ENCODE assay signal across 1 cellular context in the genomic region with DNA sequence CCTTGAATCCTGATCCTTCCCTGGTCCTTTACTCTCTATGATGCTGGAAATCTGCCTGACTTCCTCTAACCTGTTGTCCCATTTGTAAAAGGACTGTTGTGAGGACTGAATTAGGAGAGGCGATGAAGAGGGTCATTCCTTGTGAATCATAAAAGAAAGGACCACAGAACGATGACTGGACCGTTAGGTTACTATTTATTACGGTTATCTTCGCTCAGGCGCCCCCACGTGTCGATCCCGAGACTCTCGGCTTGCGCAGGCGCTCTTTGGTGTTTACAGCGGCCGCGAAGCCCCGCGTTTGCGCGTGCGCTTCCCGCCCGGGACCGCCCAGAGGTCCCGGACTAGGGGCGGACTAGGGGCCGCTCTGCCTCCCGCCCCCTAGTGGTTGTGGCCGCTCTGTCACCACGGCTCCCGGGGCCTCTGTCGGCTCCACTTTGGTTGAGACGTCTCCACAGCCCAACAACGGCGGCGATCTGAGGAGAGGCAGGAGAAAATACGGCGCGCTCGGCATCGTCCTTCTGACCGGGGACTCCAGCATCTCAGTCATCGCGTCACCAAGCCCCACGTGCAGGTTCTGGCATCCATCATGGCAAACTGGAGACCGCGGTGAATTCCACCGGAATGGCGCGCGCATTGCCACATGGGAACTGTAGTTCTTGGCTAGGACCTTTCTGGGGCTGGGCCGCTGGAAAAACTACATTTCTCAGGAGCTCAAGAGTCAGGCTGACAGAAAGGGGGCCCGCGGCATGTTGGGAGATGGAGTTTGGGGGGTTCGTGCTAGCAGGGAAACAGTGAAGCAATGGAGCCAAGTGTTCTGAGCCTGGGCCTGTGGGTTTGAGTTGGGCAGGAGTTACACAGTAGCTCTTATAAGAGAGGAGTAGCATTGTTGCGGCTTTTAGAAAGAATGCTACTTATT.
TF ChIP-seq lines count a peak whose summit lies in the region.

A gene with protein sequence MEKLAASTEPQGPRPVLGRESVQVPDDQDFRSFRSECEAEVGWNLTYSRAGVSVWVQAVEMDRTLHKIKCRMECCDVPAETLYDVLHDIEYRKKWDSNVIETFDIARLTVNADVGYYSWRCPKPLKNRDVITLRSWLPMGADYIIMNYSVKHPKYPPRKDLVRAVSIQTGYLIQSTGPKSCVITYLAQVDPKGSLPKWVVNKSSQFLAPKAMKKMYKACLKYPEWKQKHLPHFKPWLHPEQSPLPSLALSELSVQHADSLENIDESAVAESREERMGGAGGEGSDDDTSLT (minus strand): TSS at position 596 of the 916 bp plus-strand sequence. CDS start 12,866 bp downstream, outside the sequence.

TF ChIP-seq in H1, 55 proteins besides CTCF, POLR2A, EP300 and RAD21 (continues in another document):
- TF ChIP-seq KDM1A (IDR thresholded peaks at IDR 0.05; ENCODE audit: borderline replicate concordance, low read length) (peak; percentile 96), CBX8 (IDR thresholded peaks at IDR 0.05; ENCODE audit: borderline replicate concordance, low read depth, low read length) (no peak), RFX5 (IDR thresholded peaks at IDR 0.05; ENCODE audit: borderline replicate concordance, low read depth, low read length) (0 out of 2 replicates have a peak, but pooled peaks have one; percentile 27), RNF2 (IDR thresholded peaks at IDR 0.05; ENCODE audit: borderline replicate concordance, low read depth, low read length, missing control alignments, poor library complexity, severe bottlenecking) (no peak), SIN3A (conservative IDR thresholded peaks at IDR 0.05 in 1 of 2, IDR thresholded peaks at IDR 0.05 in 1 of 2; ENCODE audit: low read depth in 1 of 2, low read length in 2 of 2) (peak in 1 of 2 experiments; percentile 85; a peak in 2 of 4 replicates), CTBP2 (IDR thresholded peaks at IDR 0.05; ENCODE audit: borderline replicate concordance, insufficient read depth, insufficient read length, low read length) (peak; percentile 30), PHF8 (conservative IDR thresholded peaks at IDR 0.05; ENCODE audit: low read depth, low read length) (peak; percentile 74), HDAC6 (IDR thresholded peaks at IDR 0.05; ENCODE audit: low read depth, low read length) (no peak), SUZ12 (IDR thresholded peaks at IDR 0.05; ENCODE audit: low read length) (no peak), CREB1 (IDR thresholded peaks at IDR 0.05) (peak; percentile 73), BACH1 (IDR thresholded peaks at IDR 0.05; ENCODE audit: low read length) (peak; percentile 90), TAF7 (optimal IDR thresholded peaks at IDR 0.05; ENCODE audit: borderline replicate concordance, low read depth, low read length) (no peak), SP4 (IDR thresholded peaks at IDR 0.05; ENCODE audit: low read length) (peak; percentile 94), CEBPB (IDR thresholded peaks at IDR 0.05; ENCODE audit: low read depth, low read length) (peak; percentile 51; the same call in 1 of the 2 replicates), BRCA1 (IDR thresholded peaks at IDR 0.05; ENCODE audit: low read depth, low read length) (no peak), ZNF274 (IDR thresholded peaks at IDR 0.05; ENCODE audit: borderline replicate concordance, extremely low read depth, low read length) (no peak), BCL11A (IDR thresholded peaks at IDR 0.05; ENCODE audit: low read depth in 2 of 2, low read length in 2 of 2) (no peak), EZH2 (IDR thresholded peaks at IDR 0.05; ENCODE audit: low read depth, low read length, severe bottlenecking) (no peak), RBBP5 (IDR thresholded peaks at IDR 0.05; ENCODE audit: borderline replicate concordance, low read depth, low read length) (no peak), TBP (IDR thresholded peaks at IDR 0.05; ENCODE audit: low read depth, low read length) (0 out of 2 replicates have a peak, but pooled peaks have one; percentile 35), CHD7 (IDR thresholded peaks at IDR 0.05; ENCODE audit: insufficient replicate concordance, low read length) (no peak), YY1 (IDR thresholded peaks at IDR 0.05; ENCODE audit: low read depth, low read length) (peak; percentile 93), ASH2L (IDR thresholded peaks at IDR 0.05; ENCODE audit: low read length) (peak; percentile 85), SIRT6 (IDR thresholded peaks at IDR 0.05; ENCODE audit: low read length) (no peak), POLR2AphosphoS5 (IDR thresholded peaks at IDR 0.05; ENCODE audit: low read depth, low read length) (no peak), MAFK (IDR thresholded peaks at IDR 0.05; ENCODE audit: low read depth, low read length) (no peak), TEAD4 (IDR thresholded peaks at IDR 0.05; ENCODE audit: low read depth, low read length) (peak; percentile 89), CHD1 (IDR thresholded peaks at IDR 0.05; ENCODE audit: low read depth, low read length) (no peak), EGR1 (IDR thresholded peaks at IDR 0.05; ENCODE audit: borderline replicate concordance, low read depth, low read length) (no peak), SRF (IDR thresholded peaks at IDR 0.05; ENCODE audit: low read depth, low read length) (0 out of 2 replicates have a peak, but pooled peaks have one; percentile 6), TAF1 (IDR thresholded peaks at IDR 0.05; ENCODE audit: low read depth, low read length) (0 out of 2 replicates have a peak, but pooled peaks have one; percentile 14), JUND (IDR thresholded peaks at IDR 0.05; ENCODE audit: low read length) (peak; percentile 39; the same call in 1 of the 2 replicates), SP2 (IDR thresholded peaks at IDR 0.05; ENCODE audit: low read length) (no peak), SIX5 (IDR thresholded peaks at IDR 0.05; ENCODE audit: low read depth, low read length) (peak; percentile 92), SAP30 (IDR thresholded peaks at IDR 0.05; ENCODE audit: insufficient read depth, insufficient replicate concordance, low read length) (no peak), FOSL1 (IDR thresholded peaks at IDR 0.05; ENCODE audit: insufficient read depth, low read depth, low read length) (no peak), SP1 (IDR thresholded peaks at IDR 0.05; ENCODE audit: low read depth, low read length) (no peak), POU5F1 (IDR thresholded peaks at IDR 0.05; ENCODE audit: low read depth, low read length) (no peak), CHD2 (IDR thresholded peaks at IDR 0.05; ENCODE audit: low read length) (0 out of 2 replicates have a peak, but pooled peaks have one; percentile 39), KDM4A (IDR thresholded peaks at IDR 0.05; ENCODE audit: low read depth, low read length, severe bottlenecking) (peak; percentile 80), CBX5 (IDR thresholded peaks at IDR 0.05; ENCODE audit: low read depth, low read length) (no peak), NRF1 (IDR thresholded peaks at IDR 0.05; ENCODE audit: low read depth, low read length) (peak; percentile 87), HDAC2 (IDR thresholded peaks at IDR 0.05; ENCODE audit: borderline replicate concordance in 1 of 2, low read depth in 2 of 2, low read length in 2 of 2) (peak; percentile 78 to 94; a peak in 2 of 4 replicates), JUN (IDR thresholded peaks at IDR 0.05; ENCODE audit: low read depth, low read length) (no peak), NANOG (IDR thresholded peaks at IDR 0.05; ENCODE audit: insufficient read depth, low read depth, low read length, poor library complexity, severe bottlenecking) (no peak), ATF2 (IDR thresholded peaks at IDR 0.05; ENCODE audit: low read length) (peak; percentile 80; the same call in 1 of the 2 replicates)
- TF ChIP-seq, protein P1, sequence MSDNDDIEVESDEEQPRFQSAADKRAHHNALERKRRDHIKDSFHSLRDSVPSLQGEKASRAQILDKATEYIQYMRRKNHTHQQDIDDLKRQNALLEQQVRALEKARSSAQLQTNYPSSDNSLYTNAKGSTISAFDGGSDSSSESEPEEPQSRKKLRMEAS (IDR thresholded peaks at IDR 0.05) = peak; percentile 84
- TF ChIP-seq, protein P2, sequence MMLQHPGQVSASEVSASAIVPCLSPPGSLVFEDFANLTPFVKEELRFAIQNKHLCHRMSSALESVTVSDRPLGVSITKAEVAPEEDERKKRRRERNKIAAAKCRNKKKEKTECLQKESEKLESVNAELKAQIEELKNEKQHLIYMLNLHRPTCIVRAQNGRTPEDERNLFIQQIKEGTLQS (IDR thresholded peaks at IDR 0.05; ENCODE audit: insufficient read depth, low read depth, low read length) = peak; percentile 25; the same call in 1 of the 2 replicates
- TF ChIP-seq, protein P3, sequence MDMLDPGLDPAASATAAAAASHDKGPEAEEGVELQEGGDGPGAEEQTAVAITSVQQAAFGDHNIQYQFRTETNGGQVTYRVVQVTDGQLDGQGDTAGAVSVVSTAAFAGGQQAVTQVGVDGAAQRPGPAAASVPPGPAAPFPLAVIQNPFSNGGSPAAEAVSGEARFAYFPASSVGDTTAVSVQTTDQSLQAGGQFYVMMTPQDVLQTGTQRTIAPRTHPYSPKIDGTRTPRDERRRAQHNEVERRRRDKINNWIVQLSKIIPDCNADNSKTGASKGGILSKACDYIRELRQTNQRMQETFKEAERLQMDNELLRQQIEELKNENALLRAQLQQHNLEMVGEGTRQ (IDR thresholded peaks at IDR 0.05; ENCODE audit: low read length) = no peak
